In the genomic region with DNA sequence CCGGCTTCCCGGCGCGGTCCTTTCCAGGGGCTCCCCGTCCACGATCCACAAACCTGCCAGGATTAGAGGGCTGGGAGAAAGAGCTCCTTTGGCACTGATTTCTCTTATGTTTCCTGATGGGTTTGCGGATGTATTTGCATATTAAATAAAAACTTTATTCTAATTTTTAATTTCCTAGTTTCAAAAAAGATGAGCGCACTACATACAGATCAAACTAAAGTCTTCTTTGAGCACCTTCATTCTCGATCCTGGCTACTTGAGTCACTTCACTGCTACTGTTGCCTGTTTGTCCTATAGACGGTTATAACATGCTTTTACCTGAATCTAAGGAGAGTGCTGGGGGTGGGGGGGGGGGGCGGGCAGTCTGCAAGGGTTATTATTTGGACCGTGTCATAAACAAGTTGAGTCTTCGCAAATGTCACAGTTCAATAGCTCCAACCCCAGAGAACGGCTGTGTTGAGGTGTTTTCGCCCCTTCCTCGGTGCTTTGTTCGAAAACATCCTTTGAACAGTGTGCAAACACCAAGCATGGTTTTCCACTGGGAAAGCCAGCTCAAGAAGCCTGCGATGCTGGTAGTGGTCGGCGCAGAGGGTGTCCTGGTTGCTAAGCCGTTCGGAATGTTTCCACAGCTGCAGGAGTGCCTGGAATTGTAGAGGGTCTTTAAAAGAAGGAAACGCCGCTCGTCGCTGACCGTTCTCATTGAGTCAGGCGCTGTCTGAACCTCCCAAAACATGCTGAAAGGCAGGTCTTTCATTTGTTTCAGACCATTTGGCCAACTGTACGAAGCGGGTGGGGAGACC, we compare ENCODE assay signal across 9 cellular contexts. TPM values are rescaled to one million over a fixed set of nuclear protein-coding genes. Genes with fewer than 3 reads are reported as not detected.
DNase-seq lines count a peak whose midpoint lies in the region; ATAC-seq and TF ChIP-seq lines count a peak whose summit lies in the region.
"Had no signal": no experiment of that assay in that cellular context is flagged by ENCODE, and none has a peak within 500 bp of the region (broad histone marks: within the 10 kb centered on the region; RNA-seq: fewer than 3 reads in every experiment).

No MANE protein-coding gene starts in this region.

- WGBS in thyroid gland, 2 donors: 36 to 40% methylated on average over 30 of the region's 30 CpGs

- H3K4me3 Mint-ChIP-seq in activated T-cell treated with anti-CD3 and anti-CD28 coated beads, Interleukin-2, amount 50 U/mL, for 72 hours: peak overlapping the region; percentile 83 to 91
- H3K4me3 Mint-ChIP-seq in activated naive CD8-positive, alpha-beta T cell: peak overlapping the region; percentile 83

- intact Hi-C loops in thyroid gland (cut with DNase I): loop anchor here (5.0 kb wide), 2 partner anchors 82 to 93 kb away; partner anchors contain the start of gene UBTD2

- no peaks in the 10 kb centered on the region for H3K36me3 ChIP-seq in thyroid gland

- ATAC-seq in activated T-cell treated with anti-CD3 and anti-CD28 coated beads, Interleukin-2, amount 50 U/mL, for 72 hours (replicated peaks in 1 of 2): no peak
- ATAC-seq in left lobe of liver: no peak
- ATAC-seq in GM19397 (IDR thresholded peaks at IDR 0.05; ENCODE audit: unreplicated experiment): no peak

- peaks cover 25% of the 10 kb centered on the region for H3K4me1 Mint-ChIP-seq in activated T-cell treated with anti-CD3 and anti-CD28 coated beads, Interleukin-2, amount 50 U/mL, for 72 hours (ENCODE audit: low read depth)
- H3K4me1 Mint-ChIP-seq in activated naive CD8-positive, alpha-beta T cell (ENCODE audit: low read depth): peaks cover 23% of the 10 kb centered on the region

- no peak overlapping the region for H3K27ac Mint-ChIP-seq in activated T-cell treated with anti-CD3 and anti-CD28 coated beads, Interleukin-2, amount 50 U/mL, for 72 hours
- H3K27ac Mint-ChIP-seq in activated naive CD8-positive, alpha-beta T cell: no peak overlapping the region

- no peak for TF ChIP-seq POLR2A in thyroid gland (IDR thresholded peaks at IDR 0.05)

- H3K4me3 ChIP-seq in thyroid gland (replicated peaks in 1 of 3): peak overlapping the region in 1 of 3 donors; percentile 81

- H3K36me3 Mint-ChIP-seq in activated T-cell treated with anti-CD3 and anti-CD28 coated beads, Interleukin-2, amount 50 U/mL, for 72 hours (ENCODE audit: insufficient read depth in 2 of 2): peaks cover 13% of the 10 kb centered on the region in 2 donors
- peaks cover 2% of the 10 kb centered on the region for H3K36me3 Mint-ChIP-seq in activated naive CD8-positive, alpha-beta T cell

- DNase-seq in activated T-cell treated with anti-CD3 and anti-CD28 coated beads, Interleukin-2, amount 50 U/mL, for 72 hours: no peak
- DNase-seq in activated T-cell treated with anti-CD3 and anti-CD28 coated beads for 4 hours (no peak), left lobe of liver (ENCODE audit: low spot score) (peak; percentile 42), thyroid gland (no peak), dermis blood vessel endothelial cell (no peak), AG20443 (ENCODE audit: low spot score) (no peak)

- H3K27me3 ChIP-seq in thyroid gland: no peaks in the 10 kb centered on the region

- peak overlapping the region in 2 of 3 donors; percentile 74 to 82 for H3K27ac ChIP-seq in thyroid gland

- peaks cover 0 to 7% of the 10 kb centered on the region in 2 donors for H3K4me1 ChIP-seq in thyroid gland

- no peaks in the 10 kb centered on the region for H3K9me3 ChIP-seq in thyroid gland

- no peak for TF ChIP-seq CTCF in thyroid gland (IDR thresholded peaks at IDR 0.05)

- peaks cover 8% of the 10 kb centered on the region for H3K27me3 Mint-ChIP-seq in activated T-cell treated with anti-CD3 and anti-CD28 coated beads, Interleukin-2, amount 50 U/mL, for 72 hours (ENCODE audit: low read depth)
- no peaks in the 10 kb centered on the region for H3K27me3 Mint-ChIP-seq in activated naive CD8-positive, alpha-beta T cell

- no peaks in the 10 kb centered on the region for H3K9me3 Mint-ChIP-seq in activated T-cell treated with anti-CD3 and anti-CD28 coated beads, Interleukin-2, amount 50 U/mL, for 72 hours
- H3K9me3 Mint-ChIP-seq in activated naive CD8-positive, alpha-beta T cell (ENCODE audit: low read depth): no peaks in the 10 kb centered on the region

RNA-seq across cellular contexts. Expression of gene STK10, which starts 1.1 kb away (rescaled TPM):
- total RNA-seq in activated T-cell treated with anti-CD3 and anti-CD28 coated beads, Interleukin-2, amount 50 U/mL, for 72 hours: 100 to 1,000 TPM; 126 to 134 TPM
- total RNA-seq in left lobe of liver (9.1 TPM), thyroid gland (10 to 100 TPM in 1 of 4 donors, 1 to 10 TPM in 3; 5.5 to 11.6 (median 8.6) TPM), dermis blood vessel endothelial cell (56.0 and 61.8 TPM in 2 replicates)

RNA-seq across cellular contexts. Expression of gene EFCAB9, which starts 4.9 kb away (rescaled TPM):
- not detected for total RNA-seq in activated T-cell treated with anti-CD3 and anti-CD28 coated beads, Interleukin-2, amount 50 U/mL, for 72 hours
- total RNA-seq in left lobe of liver (not detected), thyroid gland (not detected), dermis blood vessel endothelial cell (not detected in 2 replicates)
- total RNA-seq: NCI-H460 had no signal
